ENCODE assay signal across 34 cellular contexts in the genomic region with DNA sequence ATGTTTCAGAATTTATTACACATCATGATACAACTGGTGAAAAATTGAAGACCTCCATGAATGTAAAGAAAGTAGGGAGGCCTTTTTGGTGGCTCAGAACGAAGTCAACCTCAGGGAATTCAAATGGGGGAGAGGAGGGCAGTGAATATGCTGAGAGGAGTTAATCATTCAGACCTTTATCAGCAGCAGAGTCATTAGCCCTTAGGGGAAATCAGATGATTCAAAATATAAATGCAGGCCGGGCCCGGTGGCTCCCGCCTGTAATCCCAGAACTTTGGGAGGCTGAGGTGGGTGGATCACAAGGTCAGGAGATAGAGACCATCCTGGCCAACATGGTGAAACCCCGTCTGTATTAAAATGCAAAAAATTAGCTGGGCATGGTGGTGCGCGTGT.
"Had no signal": no experiment of that assay in that cellular context is flagged by ENCODE, and none has a peak within 500 bp of the region (broad histone marks: within the 10 kb centered on the region; RNA-seq: fewer than 3 reads in every experiment).

No MANE protein-coding gene starts in this region.

- H3K36me3 ChIP-seq: MG63 had no signal

- H3K27me3 ChIP-seq: MG63 had no signal

- H3K4me3 ChIP-seq: MG63 had no signal

- H3K27ac ChIP-seq: KMS-11 had no signal

- DNase-seq: Karpas-422, Kasumi-1, MG63, MM.1S, MV-4-11, NCI-H1048, NCI-H1092, NCI-H1092 treated with DMSO at 0.1 percent for 48 hours, NCI-H1105, NCI-H1105 treated with DMSO at 0.1 percent for 48 hours, NCI-H1417, NCI-H1417 treated with DMSO at 0.1 percent for 48 hours, NCI-H1436, NCI-H1436 treated with DMSO at 0.1 percent for 48 hours, NCI-H146, NCI-H1694, NCI-H1694 treated with DMSO at 0.1 percent for 48 hours, NCI-H187, NCI-H187 treated with DMSO at 0.1 percent for 48 hours, NCI-H1930, NCI-H2029, NCI-H2029 treated with DMSO at 0.1 percent for 48 hours, NCI-H2081, NCI-H2081 treated with DMSO at 0.1 percent for 48 hours, NCI-H2107, NCI-H2171, NCI-H2171 treated with DMSO at 0.1 percent for 48 hours, NCI-H2227 treated with DMSO at 0.1 percent for 48 hours, NCI-H226, NCI-H345, NCI-H446, NCI-H446 treated with DMSO at 0.1 percent for 48 hours, NCI-H510A had no signal

- H3K4me2 ChIP-seq: KMS-11 had no signal

- H3K9ac ChIP-seq: KMS-11 had no signal
